Comparison of ENCODE assay signal across 13 cellular contexts in the genomic region with DNA sequence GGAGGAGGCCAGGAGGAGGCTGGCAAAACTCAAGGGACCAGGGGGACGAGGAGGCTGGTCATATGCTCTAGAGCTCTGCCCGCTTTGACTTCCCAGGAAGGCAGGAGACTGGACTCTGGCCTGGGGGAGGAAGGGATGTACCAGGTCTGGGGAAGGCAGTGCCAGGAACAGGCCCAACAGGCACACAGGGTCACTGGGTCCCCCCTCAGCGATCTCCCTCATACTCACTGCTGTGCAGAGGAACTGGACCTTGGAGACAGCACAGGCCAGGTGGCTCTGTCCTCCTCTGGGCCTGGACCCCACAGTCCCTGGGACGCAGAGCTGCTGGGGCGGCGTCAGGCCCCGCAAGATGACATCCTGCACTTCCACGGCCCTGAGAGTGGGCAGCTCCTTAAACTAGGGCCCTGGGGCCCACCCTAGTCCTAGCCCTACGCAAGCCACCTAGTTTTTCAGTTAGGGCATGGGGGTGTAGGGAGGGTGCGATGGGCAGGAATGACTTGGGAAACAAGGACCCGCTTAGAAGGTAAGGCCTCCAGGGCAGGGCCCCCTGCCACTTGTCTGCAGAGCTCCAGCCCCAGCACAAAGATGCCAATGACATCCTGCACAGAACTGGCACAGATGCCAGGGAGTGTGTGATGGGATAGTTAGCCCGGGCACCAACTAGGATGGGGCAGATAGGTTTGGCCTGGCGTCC. TPM values are rescaled to one million over a fixed set of nuclear protein-coding genes. Genes with fewer than 3 reads are reported as not detected.
"Had no signal": no experiment of that assay in that cellular context is flagged by ENCODE, and none has a peak within 500 bp of the region (broad histone marks: within the 10 kb centered on the region; RNA-seq: fewer than 3 reads in every experiment).

No MANE protein-coding gene starts in this region.

- H3K9me3 ChIP-seq: pancreas, SJSA1 had no signal

- H3K27me3 Mint-ChIP-seq: activated CD4-positive, alpha-beta memory T cell treated with anti-CD3 and anti-CD28 coated beads for 36 hours; type B pancreatic cell had no signal

- H3K4me3 Mint-ChIP-seq: activated CD4-positive, alpha-beta memory T cell treated with anti-CD3 and anti-CD28 coated beads for 36 hours; activated T-helper 1 cell treated with anti-CD3 and anti-CD28 coated beads, Interleukin-12 subunit alpha, Interleukin-12 subunit beta, Interleukin-2, Interleukin-4 antibody, amounts not matched to agents 30 ng/mL and 10 ng/mL and 1 ng/mL, durations not matched to agents 14 hours and 24 hours and 36 hours; neural crest cell; type B pancreatic cell had no signal

- H3K27ac ChIP-seq: pancreas, SJSA1, skin epidermis had no signal

- DNase-seq: activated CD4-positive, alpha-beta memory T cell treated with anti-CD3 and anti-CD28 coated beads for 36 hours; activated naive CD4-positive, alpha-beta T cell treated with anti-CD3 and anti-CD28 coated beads, Interleukin-2, amount 50 U/mL, for 16 hours; amniotic stem cell; mesenchymal stem cell; SW 1271 had no signal

- H3K4me1 ChIP-seq: pancreas, SJSA1 had no signal

- H3K4me3 ChIP-seq: esophagus muscularis mucosa, pancreas, SJSA1, skin epidermis had no signal

- H3K27me3 ChIP-seq: esophagus muscularis mucosa, pancreas, SJSA1 had no signal

- H3K27ac Mint-ChIP-seq: activated CD4-positive, alpha-beta memory T cell treated with anti-CD3 and anti-CD28 coated beads for 36 hours; activated T-helper 1 cell treated with anti-CD3 and anti-CD28 coated beads, Interleukin-12 subunit alpha, Interleukin-12 subunit beta, Interleukin-2, Interleukin-4 antibody, amounts not matched to agents 30 ng/mL and 10 ng/mL and 1 ng/mL, durations not matched to agents 14 hours and 24 hours and 36 hours; type B pancreatic cell had no signal

- H3K36me3 Mint-ChIP-seq: activated CD4-positive, alpha-beta memory T cell treated with anti-CD3 and anti-CD28 coated beads for 36 hours; type B pancreatic cell had no signal

- H3K4me1 Mint-ChIP-seq: neural crest cell had no signal

- FAIRE-seq: endometrium, pancreas had no signal

- H3K9me3 Mint-ChIP-seq: activated T-helper 1 cell treated with anti-CD3 and anti-CD28 coated beads, Interleukin-12 subunit alpha, Interleukin-12 subunit beta, Interleukin-2, Interleukin-4 antibody, amounts not matched to agents 30 ng/mL and 10 ng/mL and 1 ng/mL, durations not matched to agents 14 hours and 24 hours and 36 hours; neural crest cell; type B pancreatic cell had no signal

- H3K36me3 ChIP-seq: esophagus muscularis mucosa, pancreas, SJSA1 had no signal

- ATAC-seq: pancreas had no signal

RNA-seq across cellular contexts. Expression of a gene that starts 59.5 kb away (rescaled TPM):
- total RNA-seq: activated CD4-positive, alpha-beta memory T cell treated with anti-CD3 and anti-CD28 coated beads for 36 hours; activated T-helper 1 cell treated with anti-CD3 and anti-CD28 coated beads, Interleukin-12 subunit alpha, Interleukin-12 subunit beta, Interleukin-2, Interleukin-4 antibody, amounts not matched to agents 30 ng/mL and 10 ng/mL and 1 ng/mL, durations not matched to agents 14 hours and 24 hours and 36 hours had no signal
